Comparison of ENCODE assay signal across 2 cellular contexts in genomic region chrX:76279007-76279406, GRCh38.
TF ChIP-seq lines count a peak whose summit lies in the region.

No MANE protein-coding gene starts in this region.

TF ChIP-seq in IMR-90, 13 proteins besides CTCF, POLR2A, EP300 and RAD21:
- TF ChIP-seq NFE2L2 (IDR thresholded peaks at IDR 0.05; ENCODE audit: low read depth, low read length) (no peak), SMC3 (IDR thresholded peaks at IDR 0.05; ENCODE audit: low read depth, low read length) (peak; percentile 36; the same call in 1 of the 2 replicates)

TF ChIP-seq in GM12878, 131 proteins besides CTCF, POLR2A, EP300 and RAD21:
- TF ChIP-seq IKZF1 (conservative IDR thresholded peaks at IDR 0.05) (0 out of 2 replicates have a peak, but pooled peaks have one; percentile 23), SMC3 (IDR thresholded peaks at IDR 0.05; ENCODE audit: borderline replicate concordance, low read length) (peak; percentile 58; the same call in 1 of the 2 replicates), TBL1XR1 (IDR thresholded peaks at IDR 0.05; ENCODE audit: low read depth, low read length) (no peak)
